ENCODE assay signal across 21 cellular contexts in the genomic region with DNA sequence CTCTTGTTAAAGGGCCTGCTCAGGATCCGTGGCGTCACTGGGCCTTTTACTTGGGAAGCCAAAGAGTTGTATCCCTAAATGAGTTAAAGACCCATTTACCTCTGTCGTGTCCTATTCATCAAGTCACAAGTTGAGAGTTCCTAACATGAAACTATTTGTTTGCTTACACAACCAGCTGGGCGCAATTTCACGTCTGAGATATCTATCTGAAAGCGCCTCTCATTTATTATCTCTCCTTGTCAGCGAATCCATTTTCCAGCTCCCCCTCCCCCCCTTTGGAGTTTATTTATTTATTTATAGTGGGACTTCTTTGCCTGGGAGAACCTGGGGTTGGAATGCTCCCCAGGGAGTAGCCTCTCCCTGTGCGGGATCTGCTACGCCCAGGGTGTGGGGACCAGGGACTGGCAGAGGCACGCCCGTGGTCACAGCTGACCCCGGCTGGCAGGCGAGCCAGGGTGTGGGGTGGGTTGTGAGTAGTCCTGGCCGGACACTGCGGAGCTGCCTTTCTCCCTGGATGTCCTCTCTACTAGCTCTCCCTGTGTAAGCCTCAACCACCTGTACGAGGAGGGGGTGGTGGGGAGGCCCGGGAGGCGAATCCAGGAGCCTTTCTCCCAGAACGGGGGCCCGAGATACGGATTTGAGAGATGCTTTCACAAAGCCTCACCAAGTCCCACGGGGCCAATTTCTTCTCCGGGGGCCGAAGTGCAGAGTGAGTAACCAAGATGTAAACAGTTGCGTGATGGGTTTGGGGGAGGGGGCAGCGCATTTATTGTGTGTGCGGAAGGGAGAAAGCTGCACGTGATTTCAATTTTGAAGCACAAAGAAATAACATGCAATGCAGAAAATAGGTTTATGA. TPM values are rescaled to one million over a fixed set of nuclear protein-coding genes. Genes with fewer than 3 reads are reported as not detected.
DNase-seq lines count a peak whose midpoint lies in the region; ATAC-seq and TF ChIP-seq lines count a peak whose summit lies in the region.
"Had no signal": no experiment of that assay in that cellular context is flagged by ENCODE, and none has a peak within 500 bp of the region (broad histone marks: within the 10 kb centered on the region; RNA-seq: fewer than 3 reads in every experiment).

No MANE protein-coding gene starts in this region.

- POLR2A ChIA-PET in HEK293 (lab: Yijun Ruan, JAX) = interaction anchor here (1.4 kb wide), 1 partner anchor 14 kb away, joined by 3 read pairs; no protein-coding TSS in a partner anchor

- H3K9me3 ChIP-seq in HEK293 (ENCODE audit: control insufficient read depth, insufficient read depth, low read depth, low read length) (no peaks in the 10 kb centered on the region), iPS-15b (ENCODE audit: control insufficient read depth, insufficient read depth, low read length) (no peaks in the 10 kb centered on the region)
- H3K9me3 ChIP-seq: adrenal gland had no signal

- H3K4me1 ChIP-seq in HEK293 (ENCODE audit: control insufficient read depth, insufficient read depth, low read length) = peaks cover 38% of the 10 kb centered on the region
- peaks cover 7% of the 10 kb centered on the region for H3K4me1 ChIP-seq in iPS-15b (ENCODE audit: control insufficient read depth, insufficient read depth, low read length)
- H3K4me1 ChIP-seq: adrenal gland, parathyroid adenoma had no signal

- CTCF ChIA-PET in HEK293 (lab: Yijun Ruan, JAX) = no interaction called here

- DNase-seq in sciatic nerve (ENCODE audit: low spot score) (no peak), UCSD-AML1 (lab: John Stamatoyannopoulos, UW; ENCODE audit: unreplicated experiment) (no peak), COR-L47 (lab: John Stamatoyannopoulos, UW) (no peak)
- DNase-seq: HFFc6; islet precursor cell; KG1; NCI-H1417 treated with DMSO at 0.1 percent for 48 hours; PC-9; stimulated activated naive CD8-positive, alpha-beta T cell treated with anti-CD3 and anti-CD28 coated beads, Interleukin-15, amount 100 ng/mL, for 72 hours had no signal

- intact Hi-C loops in sciatic nerve (cut with DNase I) = no loop called here

- peaks cover 9 to 20% of the 10 kb centered on the region in 2 experiments for H3K36me3 ChIP-seq in HEK293 (ENCODE audit: control insufficient read depth in 2 of 2, insufficient read depth in 1 of 2, low read length in 2 of 2)
- no peaks in the 10 kb centered on the region for H3K36me3 ChIP-seq in iPS-15b (ENCODE audit: control insufficient read depth, insufficient read depth, low read length)

- no peak overlapping the region for H3K4me3 ChIP-seq in HEK293 (ENCODE audit: low read depth, low read length)
- H3K4me3 ChIP-seq in WI38 (ENCODE audit: low read depth, low read length) = peak overlapping the region; percentile 45
- H3K4me3 ChIP-seq in iPS-15b (ENCODE audit: low read depth, low read length) = peak overlapping the region; percentile 18
- H3K4me3 ChIP-seq: PC-9 had no signal

- no peak overlapping the region for H3K9ac ChIP-seq in iPS-15b (ENCODE audit: low read depth, low read length)
- H3K9ac ChIP-seq: parathyroid adenoma had no signal

- peak overlapping the region; percentile 84 for H3K27ac ChIP-seq in HEK293 (ENCODE audit: extremely low read depth, low read depth, low read length)
- H3K27ac ChIP-seq: epithelial cell of prostate, HL-60, parathyroid adenoma, PC-9 had no signal

- TF ChIP-seq CTCF in HEK293 (tag by site-specific recombination; IDR thresholded peaks at IDR 0.05) (no peak), WI38 (IDR thresholded peaks at IDR 0.05; ENCODE audit: low read depth, low read length) (no peak)

- ATAC-seq in sciatic nerve (peak; percentile 14), HG03457 (IDR thresholded peaks at IDR 0.05; ENCODE audit: unreplicated experiment) (no peak)
- ATAC-seq: activated T-helper 17 cell treated with anti-CD3 and anti-CD28 coated beads, Interleukin-2, amount 50 U/mL, for 72 hours; stimulated activated naive CD8-positive, alpha-beta T cell treated with anti-CD3 and anti-CD28 coated beads, Interleukin-15, amount 100 ng/mL, for 72 hours; WTC11 had no signal

- peaks cover 100% of the 10 kb centered on the region for H3K27me3 ChIP-seq in iPS-15b (ENCODE audit: control insufficient read depth, insufficient read depth, low read length)

TF ChIP-seq in HEK293, 187 proteins besides CTCF, POLR2A, EP300 and RAD21 (continues in another document):
- TF ChIP-seq, protein P1, sequence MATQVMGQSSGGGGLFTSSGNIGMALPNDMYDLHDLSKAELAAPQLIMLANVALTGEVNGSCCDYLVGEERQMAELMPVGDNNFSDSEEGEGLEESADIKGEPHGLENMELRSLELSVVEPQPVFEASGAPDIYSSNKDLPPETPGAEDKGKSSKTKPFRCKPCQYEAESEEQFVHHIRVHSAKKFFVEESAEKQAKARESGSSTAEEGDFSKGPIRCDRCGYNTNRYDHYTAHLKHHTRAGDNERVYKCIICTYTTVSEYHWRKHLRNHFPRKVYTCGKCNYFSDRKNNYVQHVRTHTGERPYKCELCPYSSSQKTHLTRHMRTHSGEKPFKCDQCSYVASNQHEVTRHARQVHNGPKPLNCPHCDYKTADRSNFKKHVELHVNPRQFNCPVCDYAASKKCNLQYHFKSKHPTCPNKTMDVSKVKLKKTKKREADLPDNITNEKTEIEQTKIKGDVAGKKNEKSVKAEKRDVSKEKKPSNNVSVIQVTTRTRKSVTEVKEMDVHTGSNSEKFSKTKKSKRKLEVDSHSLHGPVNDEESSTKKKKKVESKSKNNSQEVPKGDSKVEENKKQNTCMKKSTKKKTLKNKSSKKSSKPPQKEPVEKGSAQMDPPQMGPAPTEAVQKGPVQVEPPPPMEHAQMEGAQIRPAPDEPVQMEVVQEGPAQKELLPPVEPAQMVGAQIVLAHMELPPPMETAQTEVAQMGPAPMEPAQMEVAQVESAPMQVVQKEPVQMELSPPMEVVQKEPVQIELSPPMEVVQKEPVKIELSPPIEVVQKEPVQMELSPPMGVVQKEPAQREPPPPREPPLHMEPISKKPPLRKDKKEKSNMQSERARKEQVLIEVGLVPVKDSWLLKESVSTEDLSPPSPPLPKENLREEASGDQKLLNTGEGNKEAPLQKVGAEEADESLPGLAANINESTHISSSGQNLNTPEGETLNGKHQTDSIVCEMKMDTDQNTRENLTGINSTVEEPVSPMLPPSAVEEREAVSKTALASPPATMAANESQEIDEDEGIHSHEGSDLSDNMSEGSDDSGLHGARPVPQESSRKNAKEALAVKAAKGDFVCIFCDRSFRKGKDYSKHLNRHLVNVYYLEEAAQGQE (tag by site-specific recombination; IDR thresholded peaks at IDR 0.05) = no peak
- TF ChIP-seq ZNF10 (tag by site-specific recombination; IDR thresholded peaks at IDR 0.05) (no peak), ZNF366 (tag by site-specific recombination; conservative IDR thresholded peaks at IDR 0.05) (no peak; the same call in 1 of the 2 replicates), HOXA7 (CRISPR knock-in tag; IDR thresholded peaks at IDR 0.05; ENCODE audit: borderline replicate concordance) (no peak), ZNF510 (tag by site-specific recombination; IDR thresholded peaks at IDR 0.05; ENCODE audit: insufficient replicate concordance) (no peak), ZNF785 (tag by site-specific recombination; IDR thresholded peaks at IDR 0.05) (no peak), ZNF623 (tag by site-specific recombination; IDR thresholded peaks at IDR 0.05) (no peak), KLF9 (tag by site-specific recombination; IDR thresholded peaks at IDR 0.05; ENCODE audit: low read depth) (peak; percentile 14), IKZF3 (tag by site-specific recombination; IDR thresholded peaks at IDR 0.05) (peak; percentile 91), ZNF311 (tag by site-specific recombination; IDR thresholded peaks at IDR 0.05; ENCODE audit: borderline replicate concordance) (no peak), ZNF155 (tag by site-specific recombination; IDR thresholded peaks at IDR 0.05) (no peak), ZNF530 (tag by site-specific recombination; IDR thresholded peaks at IDR 0.05; ENCODE audit: low read depth) (no peak), ZNF626 (tag by site-specific recombination; IDR thresholded peaks at IDR 0.05) (no peak), ZNF391 (tag by site-specific recombination; IDR thresholded peaks at IDR 0.05; ENCODE audit: borderline replicate concordance, low read depth) (no peak), ZIC2 (tag by site-specific recombination; IDR thresholded peaks at IDR 0.05) (peak; percentile 93), SP2 (tag by site-specific recombination; IDR thresholded peaks at IDR 0.05) (no peak), ZNF184 (tag by site-specific recombination; IDR thresholded peaks at IDR 0.05) (no peak), ZNF174 (tag by site-specific recombination; IDR thresholded peaks at IDR 0.05) (no peak), ZFP3 (tag by site-specific recombination; IDR thresholded peaks at IDR 0.05; ENCODE audit: low read depth) (0 out of 2 replicates have a peak, but pooled peaks have one; percentile 6), ZBTB8A (tag by site-specific recombination; IDR thresholded peaks at IDR 0.05) (peak; percentile 77), ZNF548 (tag by site-specific recombination; IDR thresholded peaks at IDR 0.05) (no peak), ZNF140 (tag by site-specific recombination; IDR thresholded peaks at IDR 0.05) (no peak), ZNF571 (tag by site-specific recombination; IDR thresholded peaks at IDR 0.05) (no peak), ZNF529 (tag by site-specific recombination; IDR thresholded peaks at IDR 0.05; ENCODE audit: insufficient replicate concordance) (no peak), MYNN (tag by site-specific recombination; IDR thresholded peaks at IDR 0.05; ENCODE audit: borderline replicate concordance) (no peak), ZBTB1 (tag by site-specific recombination; IDR thresholded peaks at IDR 0.05) (no peak), ZNF274 (IDR thresholded peaks at IDR 0.05; ENCODE audit: low read length) (no peak), ZNF274 (tag by site-specific recombination; IDR thresholded peaks at IDR 0.05; ENCODE audit: borderline replicate concordance) (no peak)
- TF ChIP-seq, protein P2, sequence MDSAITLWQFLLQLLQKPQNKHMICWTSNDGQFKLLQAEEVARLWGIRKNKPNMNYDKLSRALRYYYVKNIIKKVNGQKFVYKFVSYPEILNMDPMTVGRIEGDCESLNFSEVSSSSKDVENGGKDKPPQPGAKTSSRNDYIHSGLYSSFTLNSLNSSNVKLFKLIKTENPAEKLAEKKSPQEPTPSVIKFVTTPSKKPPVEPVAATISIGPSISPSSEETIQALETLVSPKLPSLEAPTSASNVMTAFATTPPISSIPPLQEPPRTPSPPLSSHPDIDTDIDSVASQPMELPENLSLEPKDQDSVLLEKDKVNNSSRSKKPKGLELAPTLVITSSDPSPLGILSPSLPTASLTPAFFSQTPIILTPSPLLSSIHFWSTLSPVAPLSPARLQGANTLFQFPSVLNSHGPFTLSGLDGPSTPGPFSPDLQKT (IDR thresholded peaks at IDR 0.05; ENCODE audit: borderline replicate concordance, low read depth, low read length) = no peak

RNA-seq across cellular contexts. Expression of a gene that starts 15.3 kb away (rescaled TPM):
- 181 TPM for total RNA-seq in sciatic nerve
- total RNA-seq: activated CD8-positive, alpha-beta memory T cell treated with anti-CD3 and anti-CD28 coated beads for 36 hours; activated T-helper 17 cell treated with anti-CD3 and anti-CD28 coated beads, Interleukin-2, amount 50 U/mL, for 72 hours; B cell had no signal

RNA-seq across cellular contexts. Expression of a gene that starts 17.4 kb away (rescaled TPM):
- total RNA-seq in sciatic nerve = 49.3 TPM
- total RNA-seq: activated CD8-positive, alpha-beta memory T cell treated with anti-CD3 and anti-CD28 coated beads for 36 hours; activated T-helper 17 cell treated with anti-CD3 and anti-CD28 coated beads, Interleukin-2, amount 50 U/mL, for 72 hours; B cell had no signal
